8 cellular contexts compared by ENCODE assay signal in genomic region chr15:94119923-94120775, GRCh38.
DNase-seq lines count a peak whose midpoint lies in the region; ATAC-seq, FAIRE-seq and TF ChIP-seq lines count a peak whose summit lies in the region.

No MANE protein-coding gene starts in this region.

- peak; percentile 83 for FAIRE-seq in A549 (lab: Jason Lieb, UNC)
- FAIRE-seq in GM12891 (lab: Jason Lieb, UNC) = peak; percentile 84
- FAIRE-seq in GM12878 (lab: Jason Lieb, UNC) = peak; percentile 77

- DNase-seq in A549 (ENCODE audit: low read depth in 1 of 2, low spot score in 1 of 2) (peak; percentile 51 to 86), GM12891 (ENCODE audit: insufficient read length, low spot score) (peak; percentile 5), NB4 (ENCODE audit: low read depth) (peak; percentile 88), SHP77 (lab: John Stamatoyannopoulos, UW) (peak; percentile 64 to 70), GM12878 (ENCODE audit: low read depth, low spot score) (peak; percentile 49), iPS DF 19.7 (ENCODE audit: low read depth, low spot score) (peak; percentile 68)

- POLR2A ChIA-PET in A549 (lab: Yijun Ruan, JAX) (no interaction called here), GM12878 (lab: Charles Lee) (no interaction called here)

- RAD21 ChIA-PET in GM12878 (lab: Charles Lee; ENCODE audit: unreplicated experiment) = interaction anchor here (0.6 to 1.6 kb wide), 7 partner anchors 11 to 1091 kb away, joined by 3 to 40 read pairs (median 8); partner anchors contain the start of gene RGMA

- 19% methylated on average over 11 of the region's 11 CpGs for WGBS in A549 (ENCODE audit: missing lambda C conversion rate)
- 35% methylated on average over 11 of the region's 11 CpGs for WGBS in GM12878 (ENCODE audit: insufficient coverage, insufficient replicate concordance, low lambda C conversion rate, missing lambda C conversion rate)

- H3K27me3 ChIP-seq in GM12878 (replicated peaks in 1 of 2; ENCODE audit: control insufficient read depth in 2 of 2, insufficient read depth in 2 of 2, low read length in 1 of 2) (no peaks in the 10 kb centered on the region), skeletal muscle tissue (ENCODE audit: control insufficient read depth in 3 of 3, insufficient read depth in 3 of 3, low read length in 3 of 3) (no peaks in the 10 kb centered on the region)

- H3K36me3 ChIP-seq in GM12878 (ENCODE audit: control insufficient read depth in 2 of 2, insufficient read depth in 2 of 2, low read length in 1 of 2) = no peaks in the 10 kb centered on the region
- no peaks in the 10 kb centered on the region for H3K36me3 ChIP-seq in skeletal muscle tissue (ENCODE audit: control insufficient read depth in 3 of 3, insufficient read depth in 3 of 3, low read length in 3 of 3)

- H3K4me2 ChIP-seq in A549 = no peak overlapping the region
- no peak overlapping the region for H3K4me2 ChIP-seq in GM12878 (ENCODE audit: control insufficient read depth, insufficient read depth)

- no peaks in the 10 kb centered on the region for H3K79me2 ChIP-seq in GM12878 (ENCODE audit: control insufficient read depth, insufficient read depth, low read length)

- H3K4me1 ChIP-seq in A549 = no peaks in the 10 kb centered on the region
- H3K4me1 ChIP-seq in GM12878 (ENCODE audit: control insufficient read depth, insufficient read depth, low read length) = no peaks in the 10 kb centered on the region
- H3K4me1 ChIP-seq in skeletal muscle tissue (ENCODE audit: control insufficient read depth in 3 of 3, insufficient read depth in 3 of 3, low read length in 3 of 3) = peaks cover 2 to 3% (median 3%) of the 10 kb centered on the region in 3 donors

- CTCF ChIA-PET in A549 (lab: Yijun Ruan, JAX) (interaction anchor here (0.6 to 2.2 kb wide), 50 partner anchors 9 to 1151 kb away, joined by 3 to 97 read pairs (median 4); no protein-coding TSS in a partner anchor), GM12878 (lab: Yijun Ruan, JAX) (interaction anchor here (0.6 to 2.2 kb wide), 42 partner anchors 10 to 1683 kb away, joined by 3 to 54 read pairs (median 3); no protein-coding TSS in a partner anchor)

- TF ChIP-seq EP300 in A549 (IDR thresholded peaks at IDR 0.05) = no peak
- no peak for TF ChIP-seq EP300 in GM12878 (IDR thresholded peaks at IDR 0.05; ENCODE audit: borderline replicate concordance in 1 of 2, control insufficient read depth in 1 of 2, low read depth in 2 of 2, low read length in 2 of 2)

- peak; percentile 92 to 97 for TF ChIP-seq RAD21 in A549 (conservative IDR thresholded peaks at IDR 0.05 in 1 of 2, IDR thresholded peaks at IDR 0.05 in 1 of 2)
- TF ChIP-seq RAD21 in GM12878 (IDR thresholded peaks at IDR 0.05; ENCODE audit: insufficient read depth, low read depth, low read length) = peak; percentile 97

- no TSS peak for BruUV-seq in GM12878 (replicated peaks; lab: Mats Ljungman, UMichigan)

- H3K9ac ChIP-seq in GM12878 (ENCODE audit: control insufficient read depth, insufficient read depth, low read length) (no peak overlapping the region), skeletal muscle tissue (ENCODE audit: low read depth in 1 of 3, low read length in 3 of 3) (peak overlapping the region in 1 of 3 donors; percentile 42)

- H4K20me1 ChIP-seq in GM12878 (ENCODE audit: control insufficient read depth, insufficient read depth) = no peaks in the 10 kb centered on the region

- ATAC-seq in A549 = peak; percentile 94 to 99
- peak; percentile 100 for ATAC-seq in HG02678 (IDR thresholded peaks at IDR 0.05; ENCODE audit: unreplicated experiment)
- ATAC-seq in GM12878 = peak; percentile 100

- peak overlapping the region; percentile 64 for H2AFZ ChIP-seq in GM12878 (ENCODE audit: control insufficient read depth, low read depth, low read length)

- TF ChIP-seq CTCF in A549 (IDR thresholded peaks at IDR 0.05) (peak; percentile 96), NB4 (IDR thresholded peaks at IDR 0.05; ENCODE audit: low read depth, low read length) (peak; percentile 97), GM12878 (IDR thresholded peaks at IDR 0.05 in 2 of 3, conservative IDR thresholded peaks at IDR 0.05 in 1 of 3; ENCODE audit: control insufficient read depth in 2 of 3, extremely low read depth in 1 of 3, insufficient read depth in 1 of 3, low read depth in 3 of 3, low read length in 3 of 3) (peak; percentile 85 to 100 (median 94); a peak in 5 of 6 replicates)

- TF ChIP-seq POLR2A in A549 (IDR thresholded peaks at IDR 0.05; ENCODE audit: low read length) (no peak), GM12891 (IDR thresholded peaks at IDR 0.05; ENCODE audit: low read depth, low read length) (no peak), NB4 (IDR thresholded peaks at IDR 0.05; ENCODE audit: extremely low read depth, insufficient read length) (no peak), GM12878 (IDR thresholded peaks at IDR 0.05; ENCODE audit: low read depth, low read length) (no peak)

- intact Hi-C loops in GM12878 (cut with micrococcal nuclease; ENCODE audit: unreplicated experiment) = loop anchor here (1.0 to 2.0 kb wide), 2 partner anchors 123 to 1089 kb away; no protein-coding TSS in a partner anchor

- SMC1A ChIA-PET in GM12878 (lab: Charles Lee; ENCODE audit: uncharacterized antibody, unreplicated experiment) = interaction anchor here (0.6 to 1.7 kb wide), 20 partner anchors 11 to 1316 kb away, joined by 3 to 15 read pairs (median 3); no protein-coding TSS in a partner anchor

- H3K4me3 ChIP-seq in A549 = no peak overlapping the region
- H3K4me3 ChIP-seq in NB4 (ENCODE audit: low read depth, low read length) = no peak overlapping the region
- H3K4me3 ChIP-seq in GM12878 = no peak overlapping the region
- H3K4me3 ChIP-seq in skeletal muscle tissue (ENCODE audit: low read length in 3 of 3) = no peak overlapping the region

- H3K9me3 ChIP-seq in A549 (0 out of 3 replicates have a peak, but pooled peaks cover 5% of the 10 kb centered on the region), GM12878 (replicated peaks; ENCODE audit: control insufficient read depth, insufficient read depth, low read length) (no peaks in the 10 kb centered on the region), skeletal muscle tissue (ENCODE audit: control insufficient read depth in 3 of 3, low read length in 3 of 3) (no peaks in the 10 kb centered on the region)

- H3K27ac ChIP-seq in A549 (no peak overlapping the region), GM12878 (ENCODE audit: control insufficient read depth, insufficient read depth) (no peak overlapping the region), skeletal muscle tissue (ENCODE audit: low read depth, low read length) (peak overlapping the region; percentile 31)

- in situ Hi-C loops in GM12878 (cut with MboI) = loop anchor here (5.0 to 25.0 kb wide), 2 partner anchors 1083 to 1333 kb away; no protein-coding TSS in a partner anchor

TF ChIP-seq in A549, 52 proteins besides CTCF, POLR2A, EP300 and RAD21:
- TF ChIP-seq GATA3 (IDR thresholded peaks at IDR 0.05; ENCODE audit: borderline replicate concordance) = no peak
- peak; percentile 87 for TF ChIP-seq SMC3 (IDR thresholded peaks at IDR 0.05)

TF ChIP-seq in GM12891, 5 proteins besides CTCF, POLR2A, EP300 and RAD21:
- TF ChIP-seq POLR2AphosphoS5 (IDR thresholded peaks at IDR 0.05; ENCODE audit: low read depth, low read length) (no peak), SPI1 (IDR thresholded peaks at IDR 0.05; ENCODE audit: low read depth, low read length) (no peak), TAF1 (IDR thresholded peaks at IDR 0.05; ENCODE audit: low read depth, low read length) (no peak), POU2F2 (IDR thresholded peaks at IDR 0.05; ENCODE audit: low read depth, low read length) (no peak), PAX5 (IDR thresholded peaks at IDR 0.05; ENCODE audit: insufficient read depth, low read length, severe bottlenecking) (no peak)
TF ChIP-seq in GM12891: peak in this region for 0.

TF ChIP-seq in GM12878, 131 proteins besides CTCF, POLR2A, EP300 and RAD21 (continues in another document):
- no peak for TF ChIP-seq NR2C1 (IDR thresholded peaks at IDR 0.05)
- no peak for TF ChIP-seq HCFC1 (IDR thresholded peaks at IDR 0.05; ENCODE audit: low read length)
- no peak for TF ChIP-seq SIX5 (IDR thresholded peaks at IDR 0.05; ENCODE audit: low read depth, low read length, severe bottlenecking)
- no peak for TF ChIP-seq ETV6 (conservative IDR thresholded peaks at IDR 0.05 in 1 of 2, IDR thresholded peaks at IDR 0.05 in 1 of 2; ENCODE audit: borderline replicate concordance in 1 of 2, low read depth in 1 of 2)
- TF ChIP-seq FOS (IDR thresholded peaks at IDR 0.05; ENCODE audit: borderline replicate concordance, extremely low read depth, insufficient read length) = no peak
- no peak for TF ChIP-seq TCF12 (IDR thresholded peaks at IDR 0.05; ENCODE audit: low read depth, low read length)
- peak; percentile 96 for TF ChIP-seq SMC3 (IDR thresholded peaks at IDR 0.05; ENCODE audit: borderline replicate concordance, low read length)
- TF ChIP-seq, protein P1, sequence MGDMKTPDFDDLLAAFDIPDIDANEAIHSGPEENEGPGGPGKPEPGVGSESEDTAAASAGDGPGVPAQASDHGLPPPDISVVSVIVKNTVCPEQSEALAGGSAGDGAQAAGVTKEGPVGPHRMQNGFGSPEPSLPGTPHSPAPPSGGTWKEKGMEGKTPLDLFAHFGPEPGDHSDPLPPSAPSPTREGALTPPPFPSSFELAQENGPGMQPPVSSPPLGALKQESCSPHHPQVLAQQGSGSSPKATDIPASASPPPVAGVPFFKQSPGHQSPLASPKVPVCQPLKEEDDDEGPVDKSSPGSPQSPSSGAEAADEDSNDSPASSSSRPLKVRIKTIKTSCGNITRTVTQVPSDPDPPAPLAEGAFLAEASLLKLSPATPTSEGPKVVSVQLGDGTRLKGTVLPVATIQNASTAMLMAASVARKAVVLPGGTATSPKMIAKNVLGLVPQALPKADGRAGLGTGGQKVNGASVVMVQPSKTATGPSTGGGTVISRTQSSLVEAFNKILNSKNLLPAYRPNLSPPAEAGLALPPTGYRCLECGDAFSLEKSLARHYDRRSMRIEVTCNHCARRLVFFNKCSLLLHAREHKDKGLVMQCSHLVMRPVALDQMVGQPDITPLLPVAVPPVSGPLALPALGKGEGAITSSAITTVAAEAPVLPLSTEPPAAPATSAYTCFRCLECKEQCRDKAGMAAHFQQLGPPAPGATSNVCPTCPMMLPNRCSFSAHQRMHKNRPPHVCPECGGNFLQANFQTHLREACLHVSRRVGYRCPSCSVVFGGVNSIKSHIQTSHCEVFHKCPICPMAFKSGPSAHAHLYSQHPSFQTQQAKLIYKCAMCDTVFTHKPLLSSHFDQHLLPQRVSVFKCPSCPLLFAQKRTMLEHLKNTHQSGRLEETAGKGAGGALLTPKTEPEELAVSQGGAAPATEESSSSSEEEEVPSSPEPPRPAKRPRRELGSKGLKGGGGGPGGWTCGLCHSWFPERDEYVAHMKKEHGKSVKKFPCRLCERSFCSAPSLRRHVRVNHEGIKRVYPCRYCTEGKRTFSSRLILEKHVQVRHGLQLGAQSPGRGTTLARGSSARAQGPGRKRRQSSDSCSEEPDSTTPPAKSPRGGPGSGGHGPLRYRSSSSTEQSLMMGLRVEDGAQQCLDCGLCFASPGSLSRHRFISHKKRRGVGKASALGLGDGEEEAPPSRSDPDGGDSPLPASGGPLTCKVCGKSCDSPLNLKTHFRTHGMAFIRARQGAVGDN (IDR thresholded peaks at IDR 0.05) = no peak
- peak; percentile 47; the same call in 1 of the 3 replicates for TF ChIP-seq POU2F2 (IDR thresholded peaks at IDR 0.05; ENCODE audit: borderline replicate concordance, low read depth, low read length)
- TF ChIP-seq CHD2 (IDR thresholded peaks at IDR 0.05; ENCODE audit: borderline replicate concordance, low read depth, low read length) = no peak

Comparison
In these comparisons a context has a peak if more than half of its experiments do, and no peak if none do; other contexts are left out.
1. DNase-seq: peak in every context shown above with its lines; median percentile 88 in NB4; 68 in A549; 68 in iPS DF 19.7; 67 in SHP77; 49 in GM12878; 5 in GM12891.
2. Of the 24 proteins assayed by ChIP-seq in both GM12878 and A549: peak only in GM12878: none; only in A549: none; in both: CTCF, RAD21 and SMC3; in neither: 20; mixed calls (peak in some experiments, not most) for 1.